Comparison of ENCODE assay signal across 9 cellular contexts in genomic region chr1:230766318-230766717, GRCh38. TPM values are rescaled to one million over a fixed set of nuclear protein-coding genes. Genes with fewer than 3 reads are reported as not detected.
"Had no signal": no experiment of that assay in that cellular context is flagged by ENCODE, and none has a peak within 500 bp of the region (broad histone marks: within the 10 kb centered on the region; RNA-seq: fewer than 3 reads in every experiment).

No MANE protein-coding gene starts in this region.

- H3K4me3 ChIP-seq: GM12878 had no signal

- FAIRE-seq: G401.6, GM12878, GM12891, GM12892, GM18507, GM19239 had no signal

- DNase-seq: GDM1, GF-D8 had no signal

- ATAC-seq: GM12878 had no signal

RNA-seq across cellular contexts. Expression of gene CAPN9, which starts 19.1 kb away (rescaled TPM):
- total RNA-seq: GM12878 had no signal
- polyA plus RNA-seq: GM12878 had no signal

RNA-seq across cellular contexts. Expression of gene AGT, which starts 52.4 kb away (rescaled TPM):
- total RNA-seq: G401 had no signal
- polyA plus RNA-seq: GM12878 had no signal
